In the genomic region with DNA sequence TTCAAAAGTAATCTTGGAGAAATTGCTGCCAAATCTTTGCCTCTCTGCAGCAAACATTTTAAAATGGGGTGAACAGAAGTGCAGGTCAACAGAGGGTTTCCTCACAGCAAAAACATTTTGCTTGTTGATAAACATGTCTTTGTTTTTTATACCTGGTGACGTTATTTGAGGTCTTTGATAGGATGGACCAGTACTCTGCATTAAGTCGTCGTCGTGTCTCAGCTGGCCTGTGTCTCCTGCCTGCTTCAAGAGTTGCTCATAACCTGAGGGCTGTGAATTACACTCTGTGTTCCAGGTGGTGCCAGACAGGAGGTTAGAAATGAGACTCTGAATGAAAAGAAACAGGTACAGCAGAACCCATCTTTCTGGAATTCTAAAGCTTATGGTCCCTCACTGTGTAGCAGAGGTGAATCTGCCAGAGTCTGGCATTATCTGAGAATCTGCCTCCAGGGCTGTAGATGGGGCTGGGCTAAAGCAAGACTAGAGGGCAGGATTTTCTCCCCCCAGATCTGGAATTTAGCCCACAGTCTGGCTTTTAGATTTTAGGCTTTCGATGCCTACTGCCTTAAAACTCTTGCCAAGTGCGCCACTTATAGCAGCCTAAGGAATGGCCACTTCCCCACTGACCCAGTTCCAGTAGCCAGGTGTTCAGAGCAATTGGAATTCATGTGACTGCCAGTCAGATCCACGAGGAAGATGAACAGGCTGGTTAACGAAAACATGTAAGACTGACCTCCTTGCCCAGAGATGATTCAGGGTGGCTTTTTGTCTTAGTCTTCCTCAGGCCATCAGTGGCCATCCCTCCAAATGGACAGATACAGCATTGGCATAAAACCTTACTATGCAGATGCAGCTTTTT, we compare ENCODE assay signal across 15 cellular contexts.
DNase-seq lines count a peak whose midpoint lies in the region; ATAC-seq and TF ChIP-seq lines count a peak whose summit lies in the region.
"Had no signal": no experiment of that assay in that cellular context is flagged by ENCODE, and none has a peak within 500 bp of the region (broad histone marks: within the 10 kb centered on the region; RNA-seq: fewer than 3 reads in every experiment).

No MANE protein-coding gene starts in this region.

- H3K4me1 ChIP-seq in hepatocyte (ENCODE audit: insufficient read depth) (peaks cover 5% of the 10 kb centered on the region), thymus (ENCODE audit: control insufficient read depth, insufficient read depth, low read length) (peaks cover 24% of the 10 kb centered on the region)

- H3K36me3 Mint-ChIP-seq in activated naive CD4-positive, alpha-beta T cell treated with anti-CD3 and anti-CD28 coated beads, Interleukin-2, amount 10 ng/mL, durations not matched to agents 7 days and 5 days = peaks cover 73% of the 10 kb centered on the region
- peaks cover 64% of the 10 kb centered on the region for H3K36me3 Mint-ChIP-seq in T-cell

- peak overlapping the region; percentile 79 for H3K27ac Mint-ChIP-seq in activated naive CD4-positive, alpha-beta T cell treated with anti-CD3 and anti-CD28 coated beads, Interleukin-2, amount 10 ng/mL, durations not matched to agents 7 days and 5 days
- H3K27ac Mint-ChIP-seq in T-cell = peak overlapping the region; percentile 81 to 96

- H3K27ac ChIP-seq in hepatocyte (peak overlapping the region; percentile 17), thymus (ENCODE audit: low read depth) (peak overlapping the region; percentile 37)
- H3K27ac ChIP-seq: brain microvascular endothelial cell, pancreas, SJSA1, tibial artery had no signal

- no peaks in the 10 kb centered on the region for H4K20me1 ChIP-seq in hepatocyte (ENCODE audit: insufficient read depth, poor library complexity, severe bottlenecking)

- H3K4me3 ChIP-seq in hepatocyte (no peak overlapping the region), thymus (ENCODE audit: low read length) (no peak overlapping the region)
- H3K4me3 ChIP-seq: pancreas, SJSA1, tibial artery had no signal

- peaks cover 75% of the 10 kb centered on the region for H3K4me1 Mint-ChIP-seq in activated naive CD4-positive, alpha-beta T cell treated with anti-CD3 and anti-CD28 coated beads, Interleukin-2, amount 10 ng/mL, durations not matched to agents 7 days and 5 days
- H3K4me1 Mint-ChIP-seq in T-cell = peaks cover 79 to 92% (median 83%) of the 10 kb centered on the region in 3 donors

- H3K9me2 ChIP-seq in hepatocyte (replicated peaks; ENCODE audit: insufficient read depth) = no peaks in the 10 kb centered on the region

- H3K36me3 ChIP-seq in hepatocyte (replicated peaks; ENCODE audit: insufficient read depth, low read depth) (no peaks in the 10 kb centered on the region), thymus (ENCODE audit: control insufficient read depth, insufficient read depth) (peaks cover 29% of the 10 kb centered on the region)
- H3K36me3 ChIP-seq: brain microvascular endothelial cell, pancreas, SJSA1, tibial artery had no signal

- ATAC-seq in T-cell (replicated peaks in 1 of 4) = no peak
- ATAC-seq in HG03432 (IDR thresholded peaks at IDR 0.05; ENCODE audit: unreplicated experiment) = no peak
- ATAC-seq: pancreas had no signal

- H3K4me2 ChIP-seq in hepatocyte = no peak overlapping the region

- CTCF ChIA-PET in activated naive CD4-positive, alpha-beta T cell treated with anti-CD3 and anti-CD28 coated beads, Interleukin-2, amount 10 ng/mL, durations not matched to agents 7 days and 5 days (lab: Charles Lee) = interaction anchor here (0.9 to 1.5 kb wide), 2 partner anchors 10 to 355 kb away, joined by 3 to 4 read pairs; no protein-coding TSS in a partner anchor
- CTCF ChIA-PET in T-cell (lab: Charles Lee) = interaction anchor here (0.9 to 1.2 kb wide), 2 partner anchors 26 to 41 kb away, joined by 3 read pairs; no protein-coding TSS in a partner anchor

- no peak overlapping the region for H3K4me3 Mint-ChIP-seq in activated naive CD4-positive, alpha-beta T cell treated with anti-CD3 and anti-CD28 coated beads, Interleukin-2, amount 10 ng/mL, durations not matched to agents 7 days and 5 days
- peak overlapping the region in 1 of 3 donors; percentile 63 for H3K4me3 Mint-ChIP-seq in T-cell

- H3K27me3 ChIP-seq in hepatocyte (no peaks in the 10 kb centered on the region), thymus (ENCODE audit: control insufficient read depth, insufficient read depth) (no peaks in the 10 kb centered on the region)
- H3K27me3 ChIP-seq: brain microvascular endothelial cell, pancreas, SJSA1, tibial artery had no signal

- no peaks in the 10 kb centered on the region for H3K27me3 Mint-ChIP-seq in activated naive CD4-positive, alpha-beta T cell treated with anti-CD3 and anti-CD28 coated beads, Interleukin-2, amount 10 ng/mL, durations not matched to agents 7 days and 5 days
- H3K27me3 Mint-ChIP-seq in T-cell = no peaks in the 10 kb centered on the region

- no peaks in the 10 kb centered on the region for H3K9me3 ChIP-seq in hepatocyte (ENCODE audit: low read depth)
- no peaks in the 10 kb centered on the region for H3K9me3 ChIP-seq in thymus (ENCODE audit: control insufficient read depth)
- H3K9me3 ChIP-seq: pancreas, SJSA1, tibial artery had no signal

- POLR2A ChIA-PET in T-cell (lab: Charles Lee) = no interaction called here

- no peak for TF ChIP-seq CTCF in hepatocyte (IDR thresholded peaks at IDR 0.05; ENCODE audit: poor library complexity)

- no peaks in the 10 kb centered on the region for H3K79me2 ChIP-seq in hepatocyte

- no peak overlapping the region for H2AFZ ChIP-seq in hepatocyte

- DNase-seq in activated naive CD4-positive, alpha-beta T cell treated with anti-CD3 and anti-CD28 coated beads, Interleukin-2, amount 10 ng/mL, durations not matched to agents 7 days and 5 days = no peak
- DNase-seq in activated naive CD4-positive, alpha-beta T cell treated with Interleukin-2 at 50 U/mL for 16 hours = no peak
- no peak for DNase-seq in T-cell
- DNase-seq in hepatocyte (ENCODE audit: low spot score) = no peak
- DNase-seq in NCI-H2029 (lab: John Stamatoyannopoulos, UW) = no peak
- DNase-seq in SHP77 treated with DMSO at 0.1 percent for 48 hours (lab: John Stamatoyannopoulos, UW) = no peak
- DNase-seq: AML-193, brain microvascular endothelial cell, NCI-H1092, NCI-H2227 treated with DMSO at 0.1 percent for 48 hours, pancreas, tibial artery had no signal

- no peaks in the 10 kb centered on the region for H3K9me3 Mint-ChIP-seq in activated naive CD4-positive, alpha-beta T cell treated with anti-CD3 and anti-CD28 coated beads, Interleukin-2, amount 10 ng/mL, durations not matched to agents 7 days and 5 days
- no peaks in the 10 kb centered on the region for H3K9me3 Mint-ChIP-seq in T-cell

- 55% methylated on average over 8 of the region's 8 CpGs for WGBS in hepatocyte (ENCODE audit: low lambda C conversion rate, missing lambda C conversion rate)
- WGBS in thymus = 92% methylated on average over 8 of the region's 8 CpGs
